In the genomic region with DNA sequence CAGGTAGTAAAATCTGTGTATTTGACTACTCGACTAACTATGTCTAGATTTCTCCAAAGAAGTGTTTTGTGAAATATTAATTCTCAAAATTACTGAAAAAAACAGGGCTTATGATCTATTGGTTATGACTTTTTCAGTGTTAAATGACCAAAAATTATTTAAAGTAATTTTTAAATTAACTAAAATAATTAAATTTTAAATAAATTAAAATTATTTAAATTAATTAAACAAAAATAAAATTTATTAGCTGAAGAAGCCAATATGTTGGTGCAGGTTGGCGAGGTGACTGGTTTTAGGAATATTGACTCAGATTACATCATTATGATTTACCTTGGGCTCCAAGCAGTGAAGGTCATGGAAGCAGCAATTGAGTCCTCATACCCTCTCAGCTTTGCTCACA, we compare ENCODE assay signal across 22 cellular contexts.
"Had no signal": no experiment of that assay in that cellular context is flagged by ENCODE, and none has a peak within 500 bp of the region (broad histone marks: within the 10 kb centered on the region; RNA-seq: fewer than 3 reads in every experiment).

No MANE protein-coding gene starts in this region.

- H3K9me3 ChIP-seq: esophagus muscularis mucosa, gastrocnemius medialis, upper lobe of right lung had no signal

- H3K9me3 Mint-ChIP-seq: activated naive CD4-positive, alpha-beta T cell treated with anti-CD3 and anti-CD28 coated beads, Interleukin-2, amount 50 U/mL, for 24 hours; brain had no signal

- FAIRE-seq: endothelial cell of umbilical vein had no signal

- H3K27me3 ChIP-seq: esophagus muscularis mucosa, gastrocnemius medialis, upper lobe of right lung had no signal

- H3K4me3 ChIP-seq: esophagus muscularis mucosa, gastrocnemius medialis, upper lobe of right lung had no signal

- H3K27ac Mint-ChIP-seq: activated naive CD4-positive, alpha-beta T cell treated with anti-CD3 and anti-CD28 coated beads, Interleukin-2, amount 50 U/mL, for 24 hours; brain had no signal

- H3K36me3 ChIP-seq: esophagus muscularis mucosa, gastrocnemius medialis, upper lobe of right lung, WERI-Rb-1 had no signal

- H3K4me1 Mint-ChIP-seq: brain had no signal

- DNase-seq: activated CD4-positive, alpha-beta T cell treated with anti-CD3 and anti-CD28 coated beads for 1 hour; activated gamma-delta T cell treated with Interleukin-2 at 50 U/mL for 16 hours; activated T-cell treated with anti-CD3 and anti-CD28 coated beads, Interleukin-2, amount 50 U/mL, for 1 hour; anterior cingulate cortex; caudate nucleus; dermis blood vessel endothelial cell; effector CD8-positive, alpha-beta T cell; gastrocnemius medialis; head of caudate nucleus; islet precursor cell; left colon; mesendoderm; naive B cell; occipital lobe; stimulated activated CD4-positive, alpha-beta T cell treated with anti-CD3 and anti-CD28 coated beads, Interleukin-4, amount 100 ng/mL, for 24 hours; stimulated activated naive CD8-positive, alpha-beta T cell treated with anti-CD3 and anti-CD28 coated beads, Interleukin-15, Interleukin-2, amounts not matched to agents 100 U/mL and 50 U/mL, for 24 hours; upper lobe of right lung; WERI-Rb-1 had no signal

- ATAC-seq: gastrocnemius medialis; left colon; stimulated activated naive CD8-positive, alpha-beta T cell treated with anti-CD3 and anti-CD28 coated beads, Interleukin-15, Interleukin-2, amounts not matched to agents 100 U/mL and 50 U/mL, for 24 hours; upper lobe of right lung had no signal

- H3K36me3 Mint-ChIP-seq: activated naive CD4-positive, alpha-beta T cell treated with anti-CD3 and anti-CD28 coated beads, Interleukin-2, amount 50 U/mL, for 24 hours; brain; naive B cell had no signal

- H3K27ac ChIP-seq: esophagus muscularis mucosa, gastrocnemius medialis, upper lobe of right lung, WERI-Rb-1 had no signal

- H3K27me3 Mint-ChIP-seq: activated naive CD4-positive, alpha-beta T cell treated with anti-CD3 and anti-CD28 coated beads, Interleukin-2, amount 50 U/mL, for 24 hours; brain had no signal

- H3K4me3 Mint-ChIP-seq: activated naive CD4-positive, alpha-beta T cell treated with anti-CD3 and anti-CD28 coated beads, Interleukin-2, amount 50 U/mL, for 24 hours; brain; naive B cell had no signal

- H3K4me1 ChIP-seq: esophagus muscularis mucosa, gastrocnemius medialis, upper lobe of right lung had no signal
